In genomic region chrX:55508410-55509152, GRCh38 we compare ENCODE assay signal across 9 cellular contexts. TPM values are rescaled to one million over a fixed set of nuclear protein-coding genes. Genes with fewer than 3 reads are reported as not detected.
A peak's percentile ranks its signal among the peaks of the same experiment; 100 is the strongest.
DNase-seq lines count a peak whose midpoint lies in the region; ATAC-seq, FAIRE-seq and TF ChIP-seq lines count a peak whose summit lies in the region.
"Not testable (repeated sequence)": the region's sequence is repeated elsewhere in the genome, so short reads cannot be mapped to it uniquely, and the experiment has no call there.
"Had no signal": no experiment of that assay in that cellular context is flagged by ENCODE, and none has a peak within 500 bp of the region (broad histone marks: within the 10 kb centered on the region; RNA-seq: fewer than 3 reads in every experiment).

No MANE protein-coding gene starts in this region.

- not testable (repeated sequence) for TF ChIP-seq POLR2A in H1 (IDR thresholded peaks at IDR 0.05; ENCODE audit: control extremely low read depth in 1 of 2, low read depth in 2 of 2, low read length in 2 of 2)

- H3K4me1 Mint-ChIP-seq in WTC11; stimulated activated naive CD8-positive, alpha-beta T cell treated with anti-CD3 and anti-CD28 coated beads, Interleukin-15, amount 100 ng/mL, for 72 hours: not testable (repeated sequence)

- H3K56ac ChIP-seq in H1 (replicated peaks; ENCODE audit: insufficient read length, low read depth, low read length) = not testable (repeated sequence)

- POLR2A ChIA-PET in WTC11 (lab: Charles Lee); H1 (lab: Charles Lee; ENCODE audit: partially characterized antibody): not testable (repeated sequence)

- H3K4me1 ChIP-seq in H1 (replicated peaks in 1 of 4; ENCODE audit: control insufficient read depth in 3 of 4, insufficient read depth in 4 of 4, low read length in 3 of 4) = not testable (repeated sequence)

- not testable (repeated sequence) for H2AFZ ChIP-seq in H1 (ENCODE audit: low read length)

- H3K79me2 ChIP-seq in H1 (ENCODE audit: control insufficient read depth in 1 of 2, insufficient read depth in 2 of 2, low read length in 2 of 2) = not testable (repeated sequence)

- no CpG with 5 or more reads among the region's 10 CpGs for WGBS in H1 (ENCODE audit: extremely low coverage in 1 of 2, insufficient coverage in 1 of 2, insufficient read length in 1 of 2, insufficient replicate concordance in 2 of 2, low coverage in 1 of 2, low lambda C conversion rate in 2 of 2, missing lambda C conversion rate in 1 of 2), 2 experiments

- not testable (repeated sequence) for H3K4me3 Mint-ChIP-seq in WTC11; stimulated activated naive CD8-positive, alpha-beta T cell treated with anti-CD3 and anti-CD28 coated beads, Interleukin-15, amount 100 ng/mL, for 72 hours

- not testable (repeated sequence) for H3K79me1 ChIP-seq in H1 (ENCODE audit: low read depth, low read length)

- H3K27ac ChIP-seq in H1 (ENCODE audit: low read depth, low read length) = not testable (repeated sequence)

- not testable (repeated sequence) for H3K4ac ChIP-seq in H1 (replicated peaks; ENCODE audit: insufficient read length, low read depth, low read length)

- H4K91ac ChIP-seq in H1 (replicated peaks; ENCODE audit: insufficient read length, low read length) = not testable (repeated sequence)

- TF ChIP-seq CTCF in WTC11 (IDR thresholded peaks at IDR 0.05); H1 (IDR thresholded peaks at IDR 0.05; ENCODE audit: control extremely low read depth in 1 of 3, insufficient read depth in 1 of 3, low read depth in 1 of 3, low read length in 3 of 3): not testable (repeated sequence)

- H3K36me3 ChIP-seq in H1 (ENCODE audit: control insufficient read depth in 2 of 4, insufficient read depth in 4 of 4, low read length in 3 of 4) = not testable (repeated sequence)

- not testable (repeated sequence) for H3K9me3 ChIP-seq in H1 (ENCODE audit: insufficient read depth in 2 of 2, low read depth in 1 of 2, low read length in 1 of 2)

- not testable (repeated sequence) for H4K8ac ChIP-seq in H1 (ENCODE audit: extremely low read depth, insufficient read depth, low read length)

- not testable (repeated sequence) for H3K27me3 Mint-ChIP-seq in WTC11 (ENCODE audit: low read depth); stimulated activated naive CD8-positive, alpha-beta T cell treated with anti-CD3 and anti-CD28 coated beads, Interleukin-15, amount 100 ng/mL, for 72 hours

- H2BK5ac ChIP-seq in H1 (ENCODE audit: low read depth, low read length) = not testable (repeated sequence)

- H3K4me2 ChIP-seq in H1 (ENCODE audit: insufficient read depth in 1 of 2, low read depth in 2 of 2, low read length in 2 of 2) = not testable (repeated sequence)

- H3K23ac ChIP-seq in H1 (ENCODE audit: insufficient read length) = not testable (repeated sequence)

- not testable (repeated sequence) for H4K5ac ChIP-seq in H1 (ENCODE audit: insufficient read length, low read depth, low read length)

- ATAC-seq in GM21367 (IDR thresholded peaks at IDR 0.05; ENCODE audit: unreplicated experiment) = peak; percentile 68
- peak; percentile 67 for ATAC-seq in HG02642 (IDR thresholded peaks at IDR 0.05; ENCODE audit: poor library complexity, unreplicated experiment)
- ATAC-seq in HG03342 (IDR thresholded peaks at IDR 0.05; ENCODE audit: unreplicated experiment) = peak; percentile 67
- ATAC-seq in WTC11 = peak; percentile 90
- ATAC-seq in activated naive CD4-positive, alpha-beta T cell treated with anti-CD3 and anti-CD28 coated beads, Interleukin-2, amount 50 U/mL, for 72 hours = peak; percentile 43 to 63
- ATAC-seq in stimulated activated naive CD8-positive, alpha-beta T cell treated with anti-CD3 and anti-CD28 coated beads, Interleukin-15, amount 100 ng/mL, for 72 hours = peak; percentile 74

- not testable (repeated sequence) for H2BK20ac ChIP-seq in H1 (ENCODE audit: low read length)

- not testable (repeated sequence) for H2BK12ac ChIP-seq in H1 (ENCODE audit: low read depth, low read length)

- not testable (repeated sequence) for H3K9me3 Mint-ChIP-seq in WTC11; activated naive CD4-positive, alpha-beta T cell treated with anti-CD3 and anti-CD28 coated beads, Interleukin-2, amount 50 U/mL, for 72 hours; stimulated activated naive CD8-positive, alpha-beta T cell treated with anti-CD3 and anti-CD28 coated beads, Interleukin-15, amount 100 ng/mL, for 72 hours

- H3K36me3 Mint-ChIP-seq in WTC11; activated naive CD4-positive, alpha-beta T cell treated with anti-CD3 and anti-CD28 coated beads, Interleukin-2, amount 50 U/mL, for 72 hours: not testable (repeated sequence)

- not testable (repeated sequence) for TF ChIP-seq RAD21 in H1 (IDR thresholded peaks at IDR 0.05 in 1 of 2, conservative IDR thresholded peaks at IDR 0.05 in 1 of 2; ENCODE audit: low read depth in 2 of 2, low read length in 2 of 2)

- not testable (repeated sequence) for H3K14ac ChIP-seq in H1 (ENCODE audit: insufficient read length)

- H3K18ac ChIP-seq in H1 (ENCODE audit: extremely low read depth, low read length) = not testable (repeated sequence)

- FAIRE-seq in GM18507 (lab: Jason Lieb, UNC) (peak; percentile 84), H1 (lab: Jason Lieb, UNC) (peak; percentile 78)

- not testable (repeated sequence) for H3K4me3 ChIP-seq in H1 (ENCODE audit: extremely low read depth in 1 of 4, insufficient read depth in 2 of 4, low read depth in 3 of 4, low read length in 4 of 4)

- H4K20me1 ChIP-seq in H1 (replicated peaks in 1 of 2; ENCODE audit: control insufficient read depth in 1 of 2, insufficient read depth in 2 of 2, low read length in 2 of 2) = not testable (repeated sequence)

- CTCF ChIA-PET in WTC11 (lab: Charles Lee); H1 (lab: Charles Lee; ENCODE audit: partially characterized antibody): not testable (repeated sequence)

- not testable (repeated sequence) for H3K27ac Mint-ChIP-seq in WTC11; activated naive CD4-positive, alpha-beta T cell treated with anti-CD3 and anti-CD28 coated beads, Interleukin-2, amount 50 U/mL, for 72 hours; stimulated activated naive CD8-positive, alpha-beta T cell treated with anti-CD3 and anti-CD28 coated beads, Interleukin-15, amount 100 ng/mL, for 72 hours

- H2AK5ac ChIP-seq in H1 (ENCODE audit: low read depth, low read length) = not testable (repeated sequence)

- not testable (repeated sequence) for H3K27me3 ChIP-seq in H1 (replicated peaks in 1 of 4; ENCODE audit: control insufficient read depth in 3 of 4, extremely low read depth in 1 of 4, insufficient read depth in 3 of 4, low read length in 3 of 4)

- H2BK15ac ChIP-seq in H1 (ENCODE audit: low read length) = not testable (repeated sequence)

- not testable (repeated sequence) for H3K9ac ChIP-seq in H1 (replicated peaks in 1 of 4; ENCODE audit: extremely low read depth in 1 of 4, low read depth in 3 of 4, low read length in 3 of 4)

- H2BK120ac ChIP-seq in H1 (replicated peaks; ENCODE audit: low read depth, low read length) = not testable (repeated sequence)

- not testable (repeated sequence) for H3K23me2 ChIP-seq in H1 (ENCODE audit: low read depth, low read length)

- TF ChIP-seq EP300 in H1 (IDR thresholded peaks at IDR 0.05; ENCODE audit: borderline replicate concordance in 1 of 2, low read depth in 2 of 2, low read length in 2 of 2) = not testable (repeated sequence)

- not testable (repeated sequence) for DNase-seq in GM18507 (ENCODE audit: extremely low spot score, insufficient read length, low read depth); WTC11 (ENCODE audit: low spot score); activated naive CD4-positive, alpha-beta T cell treated with anti-CD3 and anti-CD28 coated beads, Interleukin-2, amount 50 U/mL, for 72 hours (ENCODE audit: low spot score in 2 of 2); H1 (ENCODE audit: low read depth in 1 of 2, low spot score in 2 of 2); stimulated activated naive CD8-positive, alpha-beta T cell treated with anti-CD3 and anti-CD28 coated beads, Interleukin-15, amount 100 ng/mL, for 72 hours

RNA-seq across cellular contexts. Expression of gene USP51, which starts 18.9 kb away (rescaled TPM):
- total RNA-seq in WTC11 (2021) = 6.0 to 6.5 TPM (median 6.4 TPM) in 3 replicates
- 1 to 10 TPM; 1.9 to 3.9 TPM for total RNA-seq in activated naive CD4-positive, alpha-beta T cell treated with anti-CD3 and anti-CD28 coated beads, Interleukin-2, amount 50 U/mL, for 72 hours
- total RNA-seq in H1 (2021; fragmentation: NEBNext Ultra II Directional; extraction: Animal tissue kit (Norgen Biotek cat#: 25700)) = 5.6 and 6.6 TPM in 2 replicates
- polyA plus RNA-seq in H1 (2011; rRNA removed) = 2.9 and 5.2 TPM in 2 replicates
- 3.5 TPM for polyA plus RNA-seq in H1 (2011; cell fraction: cytosol; rRNA removed)
- 7.4 TPM for polyA plus RNA-seq in H1 (2011; cell fraction: nucleus; rRNA removed)
- 3.9 to 5.2 TPM (median 4.1 TPM) in 4 replicates for polyA plus RNA-seq in H1 (2012, experiment 1 of 2)
- 0.45 TPM for polyA plus RNA-seq in H1 (2012, experiment 2 of 2)
- 7.5 TPM for polyA plus RNA-seq in H1 (2013, experiment 1 of 2)
- 6.1 TPM for polyA plus RNA-seq in H1 (2013, experiment 2 of 2)
- 23.6 and 30.5 TPM in 2 replicates for polyA minus RNA-seq in H1 (2011; rRNA and poly(A)+ RNA removed)
- 6.6 TPM for polyA minus RNA-seq in H1 (2011; cell fraction: cytosol; rRNA and poly(A)+ RNA removed)
- polyA minus RNA-seq in H1 (2011; cell fraction: nucleus; rRNA and poly(A)+ RNA removed) = 34.5 TPM

RNA-seq across cellular contexts. Expression of gene MAGEH1, which starts 56.7 kb away (rescaled TPM):
- 12.0 to 13.9 TPM (median 12.2 TPM) in 3 replicates for total RNA-seq in WTC11 (2021)
- 10 to 100 TPM; 18.1 to 24.3 TPM for total RNA-seq in activated naive CD4-positive, alpha-beta T cell treated with anti-CD3 and anti-CD28 coated beads, Interleukin-2, amount 50 U/mL, for 72 hours
- 11.6 and 13.4 TPM in 2 replicates for total RNA-seq in H1 (2021; fragmentation: NEBNext Ultra II Directional; extraction: Animal tissue kit (Norgen Biotek cat#: 25700))
- polyA plus RNA-seq in H1 (2011; rRNA removed) = 7.8 and 9.4 TPM in 2 replicates
- 10.2 TPM for polyA plus RNA-seq in H1 (2011; cell fraction: cytosol; rRNA removed)
- 5.8 TPM for polyA plus RNA-seq in H1 (2011; cell fraction: nucleus; rRNA removed)
- 3.6 to 8.5 TPM (median 5.9 TPM) in 4 replicates for polyA plus RNA-seq in H1 (2012, experiment 1 of 2)
- 2.5 TPM for polyA plus RNA-seq in H1 (2012, experiment 2 of 2)
- 17.6 TPM for polyA plus RNA-seq in H1 (2013, experiment 1 of 2)
- polyA plus RNA-seq in H1 (2013, experiment 2 of 2) = 21.6 TPM
- polyA minus RNA-seq in H1 (2011; rRNA and poly(A)+ RNA removed) = 3.0 and 5.1 TPM in 2 replicates
- 1.5 TPM for polyA minus RNA-seq in H1 (2011; cell fraction: cytosol; rRNA and poly(A)+ RNA removed)
- 2.3 TPM for polyA minus RNA-seq in H1 (2011; cell fraction: nucleus; rRNA and poly(A)+ RNA removed)
- total RNA-seq: Caco-2 had no signal
